ENCODE assay signal across 1 cellular context in the genomic region with DNA sequence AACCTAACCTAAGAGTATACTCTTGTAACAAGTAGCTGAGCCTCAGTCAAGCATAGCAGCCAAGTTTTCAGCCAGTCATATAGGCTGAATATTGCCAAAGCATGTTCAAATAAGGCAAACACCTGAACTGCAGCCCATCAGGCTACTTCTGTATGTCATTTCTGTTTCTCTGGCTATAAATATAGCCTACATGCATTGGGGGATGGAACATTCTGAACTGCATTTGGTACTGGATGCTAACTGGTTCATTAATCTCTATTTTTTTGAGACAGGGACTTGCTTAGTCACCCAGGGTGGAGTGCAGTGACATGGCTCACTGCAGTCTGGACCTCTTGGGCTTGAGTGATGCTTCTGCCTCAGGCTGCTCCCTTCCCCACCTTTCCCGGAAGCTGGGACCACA.
TF ChIP-seq lines count a peak whose summit lies in the region.

No MANE protein-coding gene starts in this region.

TF ChIP-seq in GM23338, 12 proteins besides CTCF, POLR2A, EP300 and RAD21 (continued from another document):
- TF ChIP-seq EZH2phosphoT487 (IDR thresholded peaks at IDR 0.05; ENCODE audit: unreplicated experiment) = no peak
- TF ChIP-seq EZH2 (IDR thresholded peaks at IDR 0.05; ENCODE audit: low read depth, unreplicated experiment) = no peak
- no peak for TF ChIP-seq ZNF331 (CRISPR knock-in tag; IDR thresholded peaks at IDR 0.05; ENCODE audit: low read depth)
- TF ChIP-seq, protein P1, sequence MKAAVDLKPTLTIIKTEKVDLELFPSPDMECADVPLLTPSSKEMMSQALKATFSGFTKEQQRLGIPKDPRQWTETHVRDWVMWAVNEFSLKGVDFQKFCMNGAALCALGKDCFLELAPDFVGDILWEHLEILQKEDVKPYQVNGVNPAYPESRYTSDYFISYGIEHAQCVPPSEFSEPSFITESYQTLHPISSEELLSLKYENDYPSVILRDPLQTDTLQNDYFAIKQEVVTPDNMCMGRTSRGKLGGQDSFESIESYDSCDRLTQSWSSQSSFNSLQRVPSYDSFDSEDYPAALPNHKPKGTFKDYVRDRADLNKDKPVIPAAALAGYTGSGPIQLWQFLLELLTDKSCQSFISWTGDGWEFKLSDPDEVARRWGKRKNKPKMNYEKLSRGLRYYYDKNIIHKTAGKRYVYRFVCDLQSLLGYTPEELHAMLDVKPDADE (IDR thresholded peaks at IDR 0.05) = no peak
- no peak for TF ChIP-seq STAT1 (IDR thresholded peaks at IDR 0.05; ENCODE audit: unreplicated experiment)
- no peak for TF ChIP-seq POLR2AphosphoS5 (IDR thresholded peaks at IDR 0.05; ENCODE audit: low read depth)
- no peak for TF ChIP-seq JUNB (IDR thresholded peaks at IDR 0.05; ENCODE audit: unreplicated experiment)
